Comparison of ENCODE assay signal across 1 cellular context in the genomic region with DNA sequence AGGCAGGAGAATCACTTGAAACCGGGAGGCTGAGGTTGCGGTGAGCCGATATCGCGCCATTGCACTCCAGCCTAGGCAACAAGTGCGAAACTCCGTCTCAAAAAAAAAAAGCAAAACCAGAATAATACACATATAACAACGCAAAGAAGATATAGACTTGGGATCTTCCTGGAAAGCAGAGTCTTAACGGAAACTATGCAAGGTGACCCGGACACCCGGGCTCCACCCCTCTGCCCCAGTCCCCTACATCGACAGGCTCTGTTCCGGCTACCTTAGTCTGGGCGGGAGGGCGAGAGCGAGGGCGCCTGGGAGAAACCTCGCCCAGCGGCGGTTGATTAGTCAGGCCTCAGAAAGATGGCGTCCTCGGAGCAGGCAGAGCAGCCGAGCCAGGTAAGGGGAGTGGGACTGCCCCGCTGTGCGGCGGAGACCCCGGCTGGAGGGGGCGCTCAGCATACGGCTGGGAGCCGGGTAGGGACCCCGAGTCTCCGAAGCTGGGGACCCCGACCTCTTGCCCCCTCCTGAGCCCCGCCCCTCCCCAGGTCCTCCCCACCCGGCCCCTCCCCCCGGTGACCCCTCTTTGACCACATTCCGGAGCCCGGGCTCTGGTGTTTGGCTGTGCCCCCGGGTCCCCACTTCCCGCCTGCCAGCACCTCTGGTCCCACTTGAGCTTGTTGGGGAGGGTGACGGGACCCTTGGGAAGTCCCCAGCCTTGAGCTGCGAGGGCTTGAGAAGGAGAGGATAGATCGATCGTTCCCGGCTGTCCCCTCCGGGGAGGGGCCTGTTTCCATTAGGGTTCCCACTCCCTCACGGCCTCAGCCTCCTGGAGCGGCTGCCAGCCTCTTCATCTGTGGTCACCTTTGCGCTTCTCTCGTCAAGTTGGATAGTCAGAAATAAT.
A peak's percentile ranks its signal among the peaks of the same experiment; 100 is the strongest.
TF ChIP-seq lines count a peak whose summit lies in the region.

A gene with protein sequence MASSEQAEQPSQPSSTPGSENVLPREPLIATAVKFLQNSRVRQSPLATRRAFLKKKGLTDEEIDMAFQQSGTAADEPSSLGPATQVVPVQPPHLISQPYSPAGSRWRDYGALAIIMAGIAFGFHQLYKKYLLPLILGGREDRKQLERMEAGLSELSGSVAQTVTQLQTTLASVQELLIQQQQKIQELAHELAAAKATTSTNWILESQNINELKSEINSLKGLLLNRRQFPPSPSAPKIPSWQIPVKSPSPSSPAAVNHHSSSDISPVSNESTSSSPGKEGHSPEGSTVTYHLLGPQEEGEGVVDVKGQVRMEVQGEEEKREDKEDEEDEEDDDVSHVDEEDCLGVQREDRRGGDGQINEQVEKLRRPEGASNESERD (plus strand): TSS at position 338 of the 895 bp plus-strand sequence. CDS start 17 bp downstream, at position 355.

TF ChIP-seq in HepG2, 621 proteins besides CTCF, POLR2A, EP300 and RAD21 (continued from another document and continues in another):
- TF ChIP-seq, protein P1, sequence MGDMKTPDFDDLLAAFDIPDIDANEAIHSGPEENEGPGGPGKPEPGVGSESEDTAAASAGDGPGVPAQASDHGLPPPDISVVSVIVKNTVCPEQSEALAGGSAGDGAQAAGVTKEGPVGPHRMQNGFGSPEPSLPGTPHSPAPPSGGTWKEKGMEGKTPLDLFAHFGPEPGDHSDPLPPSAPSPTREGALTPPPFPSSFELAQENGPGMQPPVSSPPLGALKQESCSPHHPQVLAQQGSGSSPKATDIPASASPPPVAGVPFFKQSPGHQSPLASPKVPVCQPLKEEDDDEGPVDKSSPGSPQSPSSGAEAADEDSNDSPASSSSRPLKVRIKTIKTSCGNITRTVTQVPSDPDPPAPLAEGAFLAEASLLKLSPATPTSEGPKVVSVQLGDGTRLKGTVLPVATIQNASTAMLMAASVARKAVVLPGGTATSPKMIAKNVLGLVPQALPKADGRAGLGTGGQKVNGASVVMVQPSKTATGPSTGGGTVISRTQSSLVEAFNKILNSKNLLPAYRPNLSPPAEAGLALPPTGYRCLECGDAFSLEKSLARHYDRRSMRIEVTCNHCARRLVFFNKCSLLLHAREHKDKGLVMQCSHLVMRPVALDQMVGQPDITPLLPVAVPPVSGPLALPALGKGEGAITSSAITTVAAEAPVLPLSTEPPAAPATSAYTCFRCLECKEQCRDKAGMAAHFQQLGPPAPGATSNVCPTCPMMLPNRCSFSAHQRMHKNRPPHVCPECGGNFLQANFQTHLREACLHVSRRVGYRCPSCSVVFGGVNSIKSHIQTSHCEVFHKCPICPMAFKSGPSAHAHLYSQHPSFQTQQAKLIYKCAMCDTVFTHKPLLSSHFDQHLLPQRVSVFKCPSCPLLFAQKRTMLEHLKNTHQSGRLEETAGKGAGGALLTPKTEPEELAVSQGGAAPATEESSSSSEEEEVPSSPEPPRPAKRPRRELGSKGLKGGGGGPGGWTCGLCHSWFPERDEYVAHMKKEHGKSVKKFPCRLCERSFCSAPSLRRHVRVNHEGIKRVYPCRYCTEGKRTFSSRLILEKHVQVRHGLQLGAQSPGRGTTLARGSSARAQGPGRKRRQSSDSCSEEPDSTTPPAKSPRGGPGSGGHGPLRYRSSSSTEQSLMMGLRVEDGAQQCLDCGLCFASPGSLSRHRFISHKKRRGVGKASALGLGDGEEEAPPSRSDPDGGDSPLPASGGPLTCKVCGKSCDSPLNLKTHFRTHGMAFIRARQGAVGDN (CRISPR knock-in tag; IDR thresholded peaks at IDR 0.05): peak; percentile 77
- no peak for TF ChIP-seq NR3C1 (CRISPR knock-in tag; IDR thresholded peaks at IDR 0.05)
- no peak for TF ChIP-seq RAD51 (IDR thresholded peaks at IDR 0.05; ENCODE audit: borderline replicate concordance)
- TF ChIP-seq, protein P2, sequence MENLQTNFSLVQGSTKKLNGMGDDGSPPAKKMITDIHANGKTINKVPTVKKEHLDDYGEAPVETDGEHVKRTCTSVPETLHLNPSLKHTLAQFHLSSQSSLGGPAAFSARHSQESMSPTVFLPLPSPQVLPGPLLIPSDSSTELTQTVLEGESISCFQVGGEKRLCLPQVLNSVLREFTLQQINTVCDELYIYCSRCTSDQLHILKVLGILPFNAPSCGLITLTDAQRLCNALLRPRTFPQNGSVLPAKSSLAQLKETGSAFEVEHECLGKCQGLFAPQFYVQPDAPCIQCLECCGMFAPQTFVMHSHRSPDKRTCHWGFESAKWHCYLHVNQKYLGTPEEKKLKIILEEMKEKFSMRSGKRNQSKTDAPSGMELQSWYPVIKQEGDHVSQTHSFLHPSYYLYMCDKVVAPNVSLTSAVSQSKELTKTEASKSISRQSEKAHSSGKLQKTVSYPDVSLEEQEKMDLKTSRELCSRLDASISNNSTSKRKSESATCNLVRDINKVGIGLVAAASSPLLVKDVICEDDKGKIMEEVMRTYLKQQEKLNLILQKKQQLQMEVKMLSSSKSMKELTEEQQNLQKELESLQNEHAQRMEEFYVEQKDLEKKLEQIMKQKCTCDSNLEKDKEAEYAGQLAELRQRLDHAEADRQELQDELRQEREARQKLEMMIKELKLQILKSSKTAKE (CRISPR knock-in tag; IDR thresholded peaks at IDR 0.05; ENCODE audit: borderline replicate concordance): 0 out of 2 replicates have a peak, but pooled peaks have one; percentile 29
- TF ChIP-seq RNF2 (conservative IDR thresholded peaks at IDR 0.05; ENCODE audit: low read depth): no peak
- TF ChIP-seq ATAD3A (CRISPR knock-in tag; IDR thresholded peaks at IDR 0.05): no peak
- no peak for TF ChIP-seq WIZ (CRISPR knock-in tag; IDR thresholded peaks at IDR 0.05)
- peak; percentile 42; the same call in 1 of the 2 replicates for TF ChIP-seq KAT7 (CRISPR knock-in tag; IDR thresholded peaks at IDR 0.05; ENCODE audit: borderline replicate concordance)
- TF ChIP-seq SALL1 (CRISPR knock-in tag; IDR thresholded peaks at IDR 0.05): peak; percentile 83
- no peak for TF ChIP-seq MAFG (CRISPR knock-in tag; IDR thresholded peaks at IDR 0.05)
- TF ChIP-seq ZNF614 (CRISPR knock-in tag; IDR thresholded peaks at IDR 0.05; ENCODE audit: borderline replicate concordance): peak; percentile 75; the same call in 1 of the 2 replicates
- no peak for TF ChIP-seq PREB (CRISPR knock-in tag; IDR thresholded peaks at IDR 0.05)
- TF ChIP-seq, protein P3, sequence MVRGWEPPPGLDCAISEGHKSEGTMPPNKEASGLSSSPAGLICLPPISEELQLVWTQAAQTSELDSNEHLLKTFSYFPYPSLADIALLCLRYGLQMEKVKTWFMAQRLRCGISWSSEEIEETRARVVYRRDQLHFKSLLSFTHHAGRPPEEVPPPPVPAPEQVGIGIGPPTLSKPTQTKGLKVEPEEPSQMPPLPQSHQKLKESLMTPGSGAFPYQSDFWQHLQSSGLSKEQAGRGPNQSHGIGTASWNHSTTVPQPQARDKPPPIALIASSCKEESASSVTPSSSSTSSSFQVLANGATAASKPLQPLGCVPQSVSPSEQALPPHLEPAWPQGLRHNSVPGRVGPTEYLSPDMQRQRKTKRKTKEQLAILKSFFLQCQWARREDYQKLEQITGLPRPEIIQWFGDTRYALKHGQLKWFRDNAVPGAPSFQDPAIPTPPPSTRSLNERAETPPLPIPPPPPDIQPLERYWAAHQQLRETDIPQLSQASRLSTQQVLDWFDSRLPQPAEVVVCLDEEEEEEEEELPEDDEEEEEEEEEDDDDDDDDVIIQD (CRISPR knock-in tag; IDR thresholded peaks at IDR 0.05; ENCODE audit: low read depth): peak; percentile 59; the same call in 1 of the 2 replicates
- no peak for TF ChIP-seq ZNF570 (CRISPR knock-in tag; IDR thresholded peaks at IDR 0.05; ENCODE audit: borderline replicate concordance)
- TF ChIP-seq MZF1 (CRISPR knock-in tag; IDR thresholded peaks at IDR 0.05; ENCODE audit: borderline replicate concordance): no peak
- TF ChIP-seq BHLHE40 (IDR thresholded peaks at IDR 0.05; ENCODE audit: low read length): peak; percentile 41; the same call in 1 of the 2 replicates
- no peak for TF ChIP-seq ZSCAN25 (CRISPR knock-in tag; IDR thresholded peaks at IDR 0.05)
- TF ChIP-seq RELA (CRISPR knock-in tag; IDR thresholded peaks at IDR 0.05): no peak
- TF ChIP-seq ZNF737 (CRISPR knock-in tag; IDR thresholded peaks at IDR 0.05; ENCODE audit: borderline replicate concordance): 0 out of 2 replicates have a peak, but pooled peaks have one; percentile 3
- TF ChIP-seq, protein P4, sequence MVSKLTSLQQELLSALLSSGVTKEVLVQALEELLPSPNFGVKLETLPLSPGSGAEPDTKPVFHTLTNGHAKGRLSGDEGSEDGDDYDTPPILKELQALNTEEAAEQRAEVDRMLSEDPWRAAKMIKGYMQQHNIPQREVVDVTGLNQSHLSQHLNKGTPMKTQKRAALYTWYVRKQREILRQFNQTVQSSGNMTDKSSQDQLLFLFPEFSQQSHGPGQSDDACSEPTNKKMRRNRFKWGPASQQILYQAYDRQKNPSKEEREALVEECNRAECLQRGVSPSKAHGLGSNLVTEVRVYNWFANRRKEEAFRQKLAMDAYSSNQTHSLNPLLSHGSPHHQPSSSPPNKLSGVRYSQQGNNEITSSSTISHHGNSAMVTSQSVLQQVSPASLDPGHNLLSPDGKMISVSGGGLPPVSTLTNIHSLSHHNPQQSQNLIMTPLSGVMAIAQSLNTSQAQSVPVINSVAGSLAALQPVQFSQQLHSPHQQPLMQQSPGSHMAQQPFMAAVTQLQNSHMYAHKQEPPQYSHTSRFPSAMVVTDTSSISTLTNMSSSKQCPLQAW (CRISPR knock-in tag; IDR thresholded peaks at IDR 0.05): no peak
- no peak for TF ChIP-seq CBX2 (IDR thresholded peaks at IDR 0.05; ENCODE audit: low read depth, low read length)
- no peak for TF ChIP-seq CBX2 (CRISPR knock-in tag; IDR thresholded peaks at IDR 0.05; ENCODE audit: low read depth)
- TF ChIP-seq GABPB1 (CRISPR knock-in tag; IDR thresholded peaks at IDR 0.05): peak; percentile 84
- TF ChIP-seq LBX2 (CRISPR knock-in tag; IDR thresholded peaks at IDR 0.05; ENCODE audit: borderline replicate concordance): no peak
- no peak for TF ChIP-seq LCORL (IDR thresholded peaks at IDR 0.05)
- no peak for TF ChIP-seq LCORL (CRISPR knock-in tag; IDR thresholded peaks at IDR 0.05)
- no peak for TF ChIP-seq AGO2 (optimal IDR thresholded peaks at IDR 0.05; ENCODE audit: low read depth, low read length)
- TF ChIP-seq HNF4G (IDR thresholded peaks at IDR 0.05; ENCODE audit: borderline replicate concordance, low read depth, low read length): peak; percentile 35; the same call in 1 of the 2 replicates
- TF ChIP-seq HNF4G (CRISPR knock-in tag; IDR thresholded peaks at IDR 0.05; ENCODE audit: borderline replicate concordance, low read depth): no peak
- no peak for TF ChIP-seq TBL1XR1 (IDR thresholded peaks at IDR 0.05; ENCODE audit: borderline replicate concordance, low read length, partially characterized antibody)
- TF ChIP-seq IKZF4 (CRISPR knock-in tag; IDR thresholded peaks at IDR 0.05; ENCODE audit: borderline replicate concordance, low read depth, not compliant biosample characterization): no peak
- TF ChIP-seq ZFAT (CRISPR knock-in tag; conservative IDR thresholded peaks at IDR 0.05): no peak
- TF ChIP-seq HNRNPL (IDR thresholded peaks at IDR 0.05; ENCODE audit: low read depth, low read length): 0 out of 2 replicates have a peak, but pooled peaks have one; percentile 68
- no peak for TF ChIP-seq EEA1 (CRISPR knock-in tag; IDR thresholded peaks at IDR 0.05; ENCODE audit: borderline replicate concordance)
- no peak for TF ChIP-seq SNAPC2 (CRISPR knock-in tag; IDR thresholded peaks at IDR 0.05)
- no peak for TF ChIP-seq ZNF605 (CRISPR knock-in tag; IDR thresholded peaks at IDR 0.05)
- no peak for TF ChIP-seq TOPORS (CRISPR knock-in tag; IDR thresholded peaks at IDR 0.05)
- no peak for TF ChIP-seq ZNF382 (CRISPR knock-in tag; IDR thresholded peaks at IDR 0.05; ENCODE audit: borderline replicate concordance)
- peak; percentile 86; the same call in 1 of the 2 replicates for TF ChIP-seq PCBP1 (IDR thresholded peaks at IDR 0.05; ENCODE audit: borderline replicate concordance, low read depth, low read length)
- no peak for TF ChIP-seq MTF1 (CRISPR knock-in tag; IDR thresholded peaks at IDR 0.05)
- no peak for TF ChIP-seq ZNF549 (CRISPR knock-in tag; IDR thresholded peaks at IDR 0.05)
- no peak for TF ChIP-seq ZNF282 (IDR thresholded peaks at IDR 0.05; ENCODE audit: partially characterized antibody)
- no peak for TF ChIP-seq DR1 (CRISPR knock-in tag; IDR thresholded peaks at IDR 0.05)
- TF ChIP-seq ADNP (CRISPR knock-in tag; IDR thresholded peaks at IDR 0.05): no peak
- TF ChIP-seq ERF (CRISPR knock-in tag; IDR thresholded peaks at IDR 0.05): peak; percentile 55; the same call in 1 of the 2 replicates
- no peak for TF ChIP-seq AFF4 (CRISPR knock-in tag; IDR thresholded peaks at IDR 0.05)
- no peak for TF ChIP-seq ZNF678 (CRISPR knock-in tag; IDR thresholded peaks at IDR 0.05)
- no peak for TF ChIP-seq ZNF749 (CRISPR knock-in tag; IDR thresholded peaks at IDR 0.05; ENCODE audit: borderline replicate concordance)
- peak; percentile 88 for TF ChIP-seq SALL2 (CRISPR knock-in tag; IDR thresholded peaks at IDR 0.05)
- TF ChIP-seq ZNF564 (CRISPR knock-in tag; IDR thresholded peaks at IDR 0.05): no peak
